ENCODE assay signal across 8 cellular contexts in genomic region chr4:117134386-117134785, GRCh38. TPM values are rescaled to one million over a fixed set of nuclear protein-coding genes. Genes with fewer than 3 reads are reported as not detected.
DNase-seq lines count a peak whose midpoint lies in the region; ATAC-seq and TF ChIP-seq lines count a peak whose summit lies in the region.

No MANE protein-coding gene starts in this region.

- no peak overlapping the region for H3K9ac ChIP-seq in mesendoderm (ENCODE audit: low read length)

- no peak overlapping the region for H4K8ac ChIP-seq in mesendoderm (ENCODE audit: low read depth, low read length)

- no peak overlapping the region for H3K56ac ChIP-seq in mesendoderm (ENCODE audit: low read length)

- no peaks in the 10 kb centered on the region for H3K27me3 ChIP-seq in mesendoderm (ENCODE audit: insufficient read depth, low read length, poor library complexity)

- H3K4me3 ChIP-seq in cardiac fibroblast (replicated peaks in 1 of 2; ENCODE audit: low read depth in 2 of 2, low read length in 2 of 2): no peak overlapping the region
- no peak overlapping the region for H3K4me3 ChIP-seq in mesendoderm (ENCODE audit: low read length)

- H3K27ac ChIP-seq in mesendoderm (ENCODE audit: low read depth, low read length): no peak overlapping the region

- H3K18ac ChIP-seq in mesendoderm (ENCODE audit: low read length): no peak overlapping the region

- H3K4me1 ChIP-seq in mesendoderm (ENCODE audit: control insufficient read depth, low read depth, low read length): no peaks in the 10 kb centered on the region

- H4K5ac ChIP-seq in mesendoderm (ENCODE audit: low read length): no peak overlapping the region

- H3K4ac ChIP-seq in mesendoderm (ENCODE audit: low read depth, low read length): no peak overlapping the region

- no peak overlapping the region for H2BK5ac ChIP-seq in mesendoderm (ENCODE audit: low read length)

- TF ChIP-seq CTCF in cardiac fibroblast (IDR thresholded peaks at IDR 0.05; ENCODE audit: low read depth, low read length): peak; percentile 31

- peak; percentile 2 for DNase-seq in AG08395 (ENCODE audit: low spot score)
- DNase-seq in NCI-H69 (lab: John Stamatoyannopoulos, UW): peak; percentile 74
- peak; percentile 33 to 53 for DNase-seq in cardiac fibroblast (ENCODE audit: low read depth in 2 of 2)
- DNase-seq in mesendoderm: peak; percentile 91
- DNase-seq in activated CD4-positive, alpha-beta T cell treated with anti-CD3 and anti-CD28 coated beads, Interleukin-2, amount 50 U/mL, for 4 hours: no peak
- no peak for DNase-seq in central memory CD4-positive, alpha-beta T cell

- no peak overlapping the region for H3K23ac ChIP-seq in mesendoderm (ENCODE audit: low read length)

- H3K4me2 ChIP-seq in mesendoderm (ENCODE audit: low read length): no peak overlapping the region

- ATAC-seq in GM21526 (IDR thresholded peaks at IDR 0.05; ENCODE audit: low FRiP score, unreplicated experiment) (peak; percentile 68), GM18520 (IDR thresholded peaks at IDR 0.05; ENCODE audit: unreplicated experiment) (no peak)

- no peak overlapping the region for H2AK5ac ChIP-seq in mesendoderm (ENCODE audit: low read length)

- H3K36me3 ChIP-seq in mesendoderm (ENCODE audit: control insufficient read depth, insufficient read depth, low read length): no peaks in the 10 kb centered on the region

- no peaks in the 10 kb centered on the region for H3K79me1 ChIP-seq in mesendoderm (ENCODE audit: low read length)

- no peak overlapping the region for H2BK15ac ChIP-seq in mesendoderm (replicated peaks; ENCODE audit: low read depth)

- no peaks in the 10 kb centered on the region for H3K79me2 ChIP-seq in mesendoderm (ENCODE audit: control insufficient read depth, insufficient read depth, low read length)

- H2BK120ac ChIP-seq in mesendoderm (ENCODE audit: low read depth, low read length): no peak overlapping the region

- WGBS in mesendoderm (ENCODE audit: extremely low coverage, insufficient coverage, low lambda C conversion rate): no CpG with 5 or more reads among the region's 4 CpGs

RNA-seq across cellular contexts. Expression of gene TRAM1L1, which starts 49.0 kb away (rescaled TPM):
- polyA plus RNA-seq in mesendoderm (2013, experiment 1 of 2): 1.6 TPM
- polyA plus RNA-seq in mesendoderm (2013, experiment 2 of 2): 1.6 TPM

Comparison
In these comparisons a context has a peak if more than half of its experiments do, and no peak if none do; other contexts are left out.
1. DNase-seq: peak in AG08395 (single experiment), NCI-H69 (single experiment), cardiac fibroblast (2 of 2) and mesendoderm (single experiment); none in activated CD4-positive, alpha-beta T cell treated with anti-CD3 and anti-CD28 coated beads, Interleukin-2, amount 50 U/mL, for 4 hours (0 of 2) and central memory CD4-positive, alpha-beta T cell (single experiment).